ENCODE assay signal across 8 cellular contexts in the genomic region with DNA sequence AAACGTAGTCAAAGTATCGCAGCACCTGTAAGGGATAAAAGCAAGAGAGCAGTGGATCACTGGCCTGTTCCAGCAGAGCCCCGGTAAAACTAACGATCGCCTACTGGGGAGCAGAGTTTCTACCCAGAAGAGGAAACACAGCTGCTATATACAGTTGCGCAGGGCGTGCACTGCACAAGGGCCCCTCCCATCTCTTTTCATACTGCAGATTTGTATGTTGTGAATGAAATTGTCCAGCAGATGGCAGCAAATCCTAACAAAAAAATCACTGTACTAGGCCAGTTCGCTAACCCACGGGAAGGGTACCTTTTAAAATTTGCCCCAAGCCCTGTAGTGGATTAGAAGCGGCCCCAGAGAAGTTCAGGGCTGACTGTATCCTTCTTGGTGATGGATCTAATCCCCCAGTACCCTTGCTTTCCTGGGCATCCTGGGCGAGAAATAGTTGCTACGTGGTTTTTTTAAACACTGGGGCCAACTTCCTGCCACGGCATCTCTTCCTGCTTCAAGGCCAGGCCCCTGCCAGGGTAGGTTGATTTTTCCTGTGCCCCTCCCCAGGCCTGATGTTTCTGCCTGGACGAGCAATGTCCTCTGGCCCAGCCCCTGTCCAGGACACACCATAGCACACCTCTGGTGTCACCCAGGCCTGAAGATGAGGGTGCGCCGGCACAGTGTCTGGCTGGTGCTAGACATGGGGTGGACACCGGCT.
DNase-seq lines count a peak whose midpoint lies in the region; ATAC-seq and TF ChIP-seq lines count a peak whose summit lies in the region.

No MANE protein-coding gene starts in this region.

- H3K27me3 Mint-ChIP-seq in mesothelial cell of epicardium (ENCODE audit: low read depth): peaks cover 5% of the 10 kb centered on the region

- H3K27me3 ChIP-seq in effector memory CD4-positive, alpha-beta T cell (replicated peaks; ENCODE audit: control insufficient read depth, insufficient read depth, low read length, poor library complexity, severe bottlenecking): no peaks in the 10 kb centered on the region

- peak overlapping the region; percentile 41 for H3K27ac ChIP-seq in effector memory CD4-positive, alpha-beta T cell (ENCODE audit: insufficient read depth, low read length, poor library complexity, severe bottlenecking)

- H3K27ac Mint-ChIP-seq in mesothelial cell of epicardium: no peak overlapping the region

- peaks cover 6% of the 10 kb centered on the region for H3K9me3 Mint-ChIP-seq in mesothelial cell of epicardium

- H3K4me3 ChIP-seq in effector memory CD4-positive, alpha-beta T cell (ENCODE audit: insufficient read depth, low read depth, low read length, poor library complexity, severe bottlenecking): peak overlapping the region; percentile 30

- H3K4me1 ChIP-seq in effector memory CD4-positive, alpha-beta T cell (ENCODE audit: control insufficient read depth, insufficient read depth, low read length, poor library complexity, severe bottlenecking): peaks cover 4% of the 10 kb centered on the region

- DNase-seq in D341Med (ENCODE audit: low spot score) (peak; percentile 80), NCI-H82 treated with DMSO at 0.1 percent for 48 hours (lab: John Stamatoyannopoulos, UW; ENCODE audit: unreplicated experiment) (peak; percentile 70), mesothelial cell of epicardium (ENCODE audit: low spot score in 2 of 2, unreplicated experiment in 2 of 2) (peak in 1 of 2 experiments; percentile 51)
- peak; percentile 47 to 66 for DNase-seq in activated CD4-positive, alpha-beta T cell treated with anti-CD3 and anti-CD28 coated beads, Interleukin-2, amount 50 U/mL, for 48 hours
- peak; percentile 25 to 50 (median 25) for DNase-seq in effector memory CD4-positive, alpha-beta T cell
- peak; percentile 14 to 20 for DNase-seq in stimulated activated CD8-positive, alpha-beta memory T cell treated with anti-CD3 and anti-CD28 coated beads, Interleukin-4, amount 100 ng/mL, for 4 hours (ENCODE audit: low read depth in 2 of 2, low spot score in 1 of 2)

- no peak overlapping the region for H3K4me3 Mint-ChIP-seq in mesothelial cell of epicardium

- no peaks in the 10 kb centered on the region for H3K36me3 ChIP-seq in effector memory CD4-positive, alpha-beta T cell (ENCODE audit: control insufficient read depth, insufficient read depth, low read length)

- ATAC-seq in HG02610 (IDR thresholded peaks at IDR 0.05; ENCODE audit: unreplicated experiment) (peak; percentile 57), GM18868 (IDR thresholded peaks at IDR 0.05; ENCODE audit: unreplicated experiment) (no peak)

- H3K4me1 Mint-ChIP-seq in mesothelial cell of epicardium: peaks cover 9% of the 10 kb centered on the region

- no peaks in the 10 kb centered on the region for H3K36me3 Mint-ChIP-seq in mesothelial cell of epicardium

- peak; percentile 85 for TF ChIP-seq CTCF in mesothelial cell of epicardium (IDR thresholded peaks at IDR 0.05; ENCODE audit: unreplicated experiment)

- no peaks in the 10 kb centered on the region for H3K9me3 ChIP-seq in effector memory CD4-positive, alpha-beta T cell (ENCODE audit: control insufficient read depth, low read length)
